Comparison of ENCODE assay signal across 8 cellular contexts in genomic region chr2:25700221-25700660, GRCh38. TPM values are rescaled to one million over a fixed set of nuclear protein-coding genes. Genes with fewer than 3 reads are reported as not detected.
DNase-seq lines count a peak whose midpoint lies in the region; ATAC-seq, FAIRE-seq and TF ChIP-seq lines count a peak whose summit lies in the region.

No MANE protein-coding gene starts in this region.

- H3K9me3 ChIP-seq in Caco-2 (no peaks in the 10 kb centered on the region), GM23248 (ENCODE audit: low read depth) (no peaks in the 10 kb centered on the region), ascending aorta (no peaks in the 10 kb centered on the region), kidney (ENCODE audit: control insufficient read depth in 1 of 2, low read length in 2 of 2) (no peaks in the 10 kb centered on the region)

- H3K4me3 ChIP-seq in Caco-2 (ENCODE audit: low read depth, low read length), result no peak overlapping the region
- no peak overlapping the region for H3K4me3 ChIP-seq in GM23248
- H3K4me3 ChIP-seq in ascending aorta, result no peak overlapping the region
- no peak overlapping the region for H3K4me3 ChIP-seq in kidney (ENCODE audit: low read length in 2 of 2)

- H3K4me2 ChIP-seq in GM23248 (ENCODE audit: unreplicated experiment), result no peak overlapping the region

- H3K79me2 ChIP-seq in GM23248 (ENCODE audit: insufficient read depth), result no peaks in the 10 kb centered on the region

- in situ Hi-C loops in GM23248 (cut with MboI), result no loop called here

- no peak overlapping the region for H3K9ac ChIP-seq in GM23248
- H3K9ac ChIP-seq in kidney (ENCODE audit: low read length in 2 of 2), result no peak overlapping the region

- H3K9me2 ChIP-seq in GM23248 (ENCODE audit: insufficient read depth), result no peaks in the 10 kb centered on the region

- H3K36me3 ChIP-seq in Caco-2 (ENCODE audit: control insufficient read depth, insufficient read depth, low read length) (no peaks in the 10 kb centered on the region), GM23248 (ENCODE audit: low read depth) (no peaks in the 10 kb centered on the region), ascending aorta (no peaks in the 10 kb centered on the region), kidney (ENCODE audit: control insufficient read depth in 1 of 2, insufficient read depth in 2 of 2, low read length in 2 of 2) (no peaks in the 10 kb centered on the region)

- H3K4me3 Mint-ChIP-seq in Caco-2 (ENCODE audit: unreplicated experiment), result no peak overlapping the region
- H3K4me3 Mint-ChIP-seq in stimulated activated effector memory CD8-positive, alpha-beta T cell treated with anti-CD3 and anti-CD28 coated beads, Interleukin-12 subunit alpha, Interleukin-12 subunit beta, amount 100 ng/mL, for 72 hours, result no peak overlapping the region

- H4K20me1 ChIP-seq in GM23248 (ENCODE audit: insufficient read depth), result no peaks in the 10 kb centered on the region

- H3K4me1 Mint-ChIP-seq in Caco-2 (ENCODE audit: low read depth, unreplicated experiment), result no peaks in the 10 kb centered on the region
- no peaks in the 10 kb centered on the region for H3K4me1 Mint-ChIP-seq in stimulated activated effector memory CD8-positive, alpha-beta T cell treated with anti-CD3 and anti-CD28 coated beads, Interleukin-12 subunit alpha, Interleukin-12 subunit beta, amount 100 ng/mL, for 72 hours

- H3K27ac Mint-ChIP-seq in Caco-2 (ENCODE audit: unreplicated experiment), result no peak overlapping the region
- no peak overlapping the region for H3K27ac Mint-ChIP-seq in stimulated activated effector memory CD8-positive, alpha-beta T cell treated with anti-CD3 and anti-CD28 coated beads, Interleukin-12 subunit alpha, Interleukin-12 subunit beta, amount 100 ng/mL, for 72 hours

- CTCF ChIA-PET in Caco-2 (lab: Charles Lee), result interaction anchor here (0.6 to 4.3 kb wide), 13 partner anchors 9 to 338 kb away, joined by 3 to 74 read pairs (median 4); partner anchors contain the start of gene DTNB

- no peak for FAIRE-seq in kidney (lab: Jason Lieb, UNC)

- no peaks in the 10 kb centered on the region for H3K27me3 Mint-ChIP-seq in Caco-2 (ENCODE audit: insufficient read depth, unreplicated experiment)

- WGBS in GM23248 (ENCODE audit: low coverage in 1 of 2, low lambda C conversion rate in 2 of 2, missing lambda C conversion rate in 2 of 2), 2 experiments, result 32 to 37% methylated on average over 6 of the region's 6 CpGs

- ATAC-seq in stimulated activated effector memory CD8-positive, alpha-beta T cell treated with anti-CD3 and anti-CD28 coated beads, Interleukin-12 subunit alpha, Interleukin-12 subunit beta, amount 100 ng/mL, for 72 hours, result peak; percentile 55
- ATAC-seq in GM19452 (IDR thresholded peaks at IDR 0.05; ENCODE audit: unreplicated experiment), result no peak

- no peaks in the 10 kb centered on the region for H3F3A ChIP-seq in GM23248 (ENCODE audit: insufficient read depth)

- intact Hi-C loops in Caco-2 (cut with micrococcal nuclease; ENCODE audit: unreplicated experiment) (loop anchor here (1.0 to 5.0 kb wide), 3 partner anchors 27 to 93 kb away; partner anchors contain the start of gene DTNB), ascending aorta (cut with DNase I) (no loop called here), kidney (cut with DNase I) (no loop called here)

- DNase-seq in Caco-2 (peak; percentile 56 to 64), GM23248 (peak; percentile 74), NCI-H748 treated with DMSO at 0.1 percent for 48 hours (lab: John Stamatoyannopoulos, UW) (peak; percentile 31), ascending aorta (ENCODE audit: low spot score in 2 of 2) (no peak), kidney (no peak), T1000 (lab: John Stamatoyannopoulos, UW) (no peak)
- DNase-seq in stimulated activated effector memory CD8-positive, alpha-beta T cell treated with anti-CD3 and anti-CD28 coated beads, Interleukin-12 subunit alpha, Interleukin-12 subunit beta, amount 100 ng/mL, for 72 hours (ENCODE audit: low spot score in 2 of 2), result peak in 1 of 2 donors; percentile 10

- no peaks in the 10 kb centered on the region for H3K9me3 Mint-ChIP-seq in Caco-2 (ENCODE audit: unreplicated experiment)
- no peaks in the 10 kb centered on the region for H3K9me3 Mint-ChIP-seq in stimulated activated effector memory CD8-positive, alpha-beta T cell treated with anti-CD3 and anti-CD28 coated beads, Interleukin-12 subunit alpha, Interleukin-12 subunit beta, amount 100 ng/mL, for 72 hours

- H3K27me3 ChIP-seq in Caco-2 (replicated peaks; ENCODE audit: control insufficient read depth, insufficient read depth, low read length), result no peaks in the 10 kb centered on the region
- H3K27me3 ChIP-seq in GM23248 (replicated peaks; ENCODE audit: insufficient read depth), result peaks cover 18% of the 10 kb centered on the region
- no peaks in the 10 kb centered on the region for H3K27me3 ChIP-seq in ascending aorta

- BruUV-seq in Caco-2 (replicated peaks; lab: Mats Ljungman, UMichigan), result no TSS peak

- H2AFZ ChIP-seq in GM23248, result no peak overlapping the region

- TF ChIP-seq CTCF in Caco-2 (IDR thresholded peaks at IDR 0.05; ENCODE audit: insufficient read depth in 1 of 2, low read depth in 1 of 2, low read length in 1 of 2, severe bottlenecking in 1 of 2, unreplicated experiment in 1 of 2) (peak; percentile 71 to 82), ascending aorta (IDR thresholded peaks at IDR 0.05) (peak; percentile 28 to 69 (median 57)), kidney (IDR thresholded peaks at IDR 0.05; ENCODE audit: borderline replicate concordance, extremely low read depth, insufficient read depth) (peak; percentile 67)

- H3K27ac ChIP-seq in GM23248, result no peak overlapping the region
- H3K27ac ChIP-seq in ascending aorta, result no peak overlapping the region
- H3K27ac ChIP-seq in kidney (ENCODE audit: low read depth in 2 of 2, low read length in 2 of 2), result no peak overlapping the region

- no peaks in the 10 kb centered on the region for H3K4me1 ChIP-seq in Caco-2
- H3K4me1 ChIP-seq in GM23248 (ENCODE audit: insufficient read depth), result no peaks in the 10 kb centered on the region; the same call in 1 of the 2 replicates
- H3K4me1 ChIP-seq in ascending aorta, result no peaks in the 10 kb centered on the region
- H3K4me1 ChIP-seq in kidney (ENCODE audit: control insufficient read depth in 1 of 2, insufficient read depth in 1 of 2, low read depth in 1 of 2, low read length in 2 of 2), result no peaks in the 10 kb centered on the region

- POLR2A ChIA-PET in Caco-2 (lab: Charles Lee), result no interaction called here

- H3K36me3 Mint-ChIP-seq in Caco-2 (ENCODE audit: insufficient read depth, unreplicated experiment), result no peaks in the 10 kb centered on the region
- no peaks in the 10 kb centered on the region for H3K36me3 Mint-ChIP-seq in stimulated activated effector memory CD8-positive, alpha-beta T cell treated with anti-CD3 and anti-CD28 coated beads, Interleukin-12 subunit alpha, Interleukin-12 subunit beta, amount 100 ng/mL, for 72 hours

RNA-seq across cellular contexts. Expression of gene DTNB, which starts 26.9 kb away (rescaled TPM):
- total RNA-seq in Caco-2 (2022) (47.2 and 50.4 TPM in 2 replicates), ascending aorta (22.7 TPM), kidney (28.1 TPM)
- total RNA-seq in GM23248 (2014; rRNA removed; shearing (Covaris generic)), result 1.1 and 1.4 TPM in 2 replicates
- polyA plus RNA-seq in GM23248 (2016; fragmentation: Nextera tagmentation; extraction: Ambion mirVana) (4.0 and 4.1 TPM in 2 replicates), kidney (ENCODE audit: insufficient read depth, low read depth, low replicate concordance) (23.0 TPM)

Comparison
In these comparisons a context has a peak if more than half of its experiments do, and no peak if none do; other contexts are left out.
1. DNase-seq: peak in Caco-2 (2 of 2), GM23248 (single experiment) and NCI-H748 treated with DMSO at 0.1 percent for 48 hours (single experiment); none in ascending aorta (0 of 2), kidney (single experiment) and T1000 (single experiment).
2. Peak in every context shown above with its lines, with median percentiles within 50 percentile points of each other: CTCF ChIP-seq.